8 cellular contexts compared by ENCODE assay signal in the genomic region with DNA sequence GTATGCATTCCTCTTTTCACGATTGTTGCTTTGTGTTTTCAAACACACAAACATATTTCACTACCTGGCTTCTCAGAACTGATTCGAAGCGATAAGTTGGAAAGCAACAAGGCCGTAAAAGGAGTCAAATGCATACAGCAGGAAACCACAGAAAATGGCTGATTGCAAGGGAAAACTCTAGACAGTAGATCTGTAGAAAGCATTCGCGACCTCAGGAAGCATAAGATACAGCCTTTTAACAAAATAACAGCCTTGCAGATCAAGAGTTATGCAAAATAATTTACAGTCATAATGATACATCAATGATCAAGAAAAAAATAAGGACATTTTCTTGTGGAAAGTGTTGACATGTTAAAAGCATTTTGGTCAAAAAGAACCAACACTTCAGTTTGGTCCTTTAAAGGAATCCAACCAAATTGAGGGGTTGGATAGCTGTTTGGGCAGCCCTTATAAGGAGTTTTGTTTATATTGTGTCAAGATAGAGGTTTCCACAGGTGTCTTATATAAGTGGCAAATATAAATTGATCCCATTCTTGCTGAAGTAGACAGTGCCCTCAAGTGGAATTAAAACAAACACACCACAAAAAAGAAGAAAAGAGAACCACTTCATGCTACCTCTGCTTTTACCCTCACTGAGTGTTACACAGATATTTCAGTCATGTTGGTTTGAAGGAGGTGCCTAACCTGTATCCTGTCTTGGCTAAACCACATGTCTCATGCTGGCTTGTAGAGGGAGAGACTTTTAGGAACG. TPM values are rescaled to one million over a fixed set of nuclear protein-coding genes. Genes with fewer than 3 reads are reported as not detected.
DNase-seq lines count a peak whose midpoint lies in the region; ATAC-seq, FAIRE-seq and TF ChIP-seq lines count a peak whose summit lies in the region.

No MANE protein-coding gene starts in this region.

- H3K27me3 Mint-ChIP-seq in activated CD4-positive, alpha-beta T cell treated with anti-CD3 and anti-CD28 coated beads, Interleukin-2, amount 10 ng/mL, durations not matched to agents 24 days and 14 days = no peaks in the 10 kb centered on the region
- no peaks in the 10 kb centered on the region for H3K27me3 Mint-ChIP-seq in H9 (ENCODE audit: low read depth)

- H3K56ac ChIP-seq in H9 (ENCODE audit: insufficient read length, low read depth, low read length) = no peak overlapping the region

- H3K27me3 ChIP-seq in H9 (ENCODE audit: insufficient read depth, low read length) (no peaks in the 10 kb centered on the region), bronchial epithelial cell (ENCODE audit: control insufficient read depth, insufficient read depth, low read length) (no peaks in the 10 kb centered on the region)

- no peak overlapping the region for H2AK5ac ChIP-seq in H9 (ENCODE audit: insufficient read length, low read length)

- H4K5ac ChIP-seq in H9 (ENCODE audit: insufficient read length, low read depth, low read length) = no peak overlapping the region

- H2BK20ac ChIP-seq in H9 (ENCODE audit: low read depth, low read length, poor library complexity, severe bottlenecking) = no peak overlapping the region

- H4K8ac ChIP-seq in H9 (replicated peaks; ENCODE audit: insufficient read length, low read depth, low read length) = no peak overlapping the region

- H3K79me2 ChIP-seq in H9 (ENCODE audit: insufficient read depth, low read length) = no peaks in the 10 kb centered on the region

- H2AFZ ChIP-seq in H9 (ENCODE audit: low read length) = no peak overlapping the region

- H3K4me1 Mint-ChIP-seq in activated CD4-positive, alpha-beta T cell treated with anti-CD3 and anti-CD28 coated beads, Interleukin-2, amount 10 ng/mL, durations not matched to agents 24 days and 14 days = peaks cover 50% of the 10 kb centered on the region
- peaks cover 24 to 34% of the 10 kb centered on the region in 2 experiments for H3K4me1 Mint-ChIP-seq in H9

- WGBS in H9 (ENCODE audit: extremely low coverage, insufficient read length, low lambda C conversion rate) = no CpG with 5 or more reads among the region's 7 CpGs

- H3K23me2 ChIP-seq in H9 (ENCODE audit: insufficient read length, low read depth, low read length, poor library complexity, severe bottlenecking) = no peaks in the 10 kb centered on the region

- H3K27ac ChIP-seq in H9 (ENCODE audit: insufficient read length, low read depth, low read length) = no peak overlapping the region

- intact Hi-C loops in activated CD4-positive, alpha-beta T cell treated with anti-CD3 and anti-CD28 coated beads, Interleukin-2, amount 10 ng/mL, durations not matched to agents 24 days and 14 days (cut with micrococcal nuclease) = loop anchor here (1.0 to 5.0 kb wide), 8 partner anchors 17 to 410 kb away; a partner anchor contains a TSS
- intact Hi-C loops in mucosa of descending colon (cut with DNase I, micrococcal nuclease) = no loop called here

- H2BK12ac ChIP-seq in H9 (ENCODE audit: insufficient read length, low read depth, low read length) = no peak overlapping the region

- H3K14ac ChIP-seq in H9 (ENCODE audit: insufficient read depth, low read length) = no peak overlapping the region

- no peaks in the 10 kb centered on the region for H3K79me1 ChIP-seq in H9 (ENCODE audit: insufficient read depth, low read depth, low read length, poor library complexity, severe bottlenecking)

- H3K9me3 ChIP-seq in H9 (ENCODE audit: control insufficient read depth, low read depth, low read length) (no peaks in the 10 kb centered on the region), mucosa of descending colon (no peaks in the 10 kb centered on the region)

- no peak overlapping the region for H3K4me2 ChIP-seq in H9 (ENCODE audit: insufficient read depth, insufficient read length, low read length)

- no peak overlapping the region for H4K91ac ChIP-seq in H9 (ENCODE audit: insufficient read length, low read depth, low read length)

- H3K27ac Mint-ChIP-seq in activated CD4-positive, alpha-beta T cell treated with anti-CD3 and anti-CD28 coated beads, Interleukin-2, amount 10 ng/mL, durations not matched to agents 24 days and 14 days = peak overlapping the region; percentile 90
- H3K27ac Mint-ChIP-seq in H9 = no peak overlapping the region; a peak in 1 of 7 replicates

- peak overlapping the region; percentile 80 for H3K4me3 Mint-ChIP-seq in activated CD4-positive, alpha-beta T cell treated with anti-CD3 and anti-CD28 coated beads, Interleukin-2, amount 10 ng/mL, durations not matched to agents 24 days and 14 days
- H3K4me3 Mint-ChIP-seq in H9 = no peak overlapping the region

- H3T11ph ChIP-seq in H9 (ENCODE audit: low read length) = no peak overlapping the region

- peaks cover 56% of the 10 kb centered on the region for H3K36me3 Mint-ChIP-seq in activated CD4-positive, alpha-beta T cell treated with anti-CD3 and anti-CD28 coated beads, Interleukin-2, amount 10 ng/mL, durations not matched to agents 24 days and 14 days (ENCODE audit: low read depth)
- no peaks in the 10 kb centered on the region; a peak in 1 of 7 replicates for H3K36me3 Mint-ChIP-seq in H9 (ENCODE audit: insufficient read depth in 1 of 3, low read depth in 3 of 3)

- no peak overlapping the region for H2BK15ac ChIP-seq in H9 (ENCODE audit: low read depth, low read length)

- H3K4me1 ChIP-seq in H9 (ENCODE audit: insufficient read depth, low read length) = 0 out of 2 replicates have a peak, but pooled peaks cover 3% of the 10 kb centered on the region
- peaks cover 7% of the 10 kb centered on the region for H3K4me1 ChIP-seq in mucosa of descending colon (ENCODE audit: low read depth)

- peak; percentile 74 for ATAC-seq in mucosa of descending colon
- no peak for ATAC-seq in HG03565 (IDR thresholded peaks at IDR 0.05; ENCODE audit: unreplicated experiment)
- ATAC-seq in HG03039 (IDR thresholded peaks at IDR 0.05; ENCODE audit: unreplicated experiment) = no peak

- no peak overlapping the region for H3K4ac ChIP-seq in H9 (ENCODE audit: low read depth, low read length)

- no peak overlapping the region for H3K18ac ChIP-seq in H9 (ENCODE audit: insufficient read length, low read depth, low read length)

- no peak overlapping the region for H3K4me3 ChIP-seq in bronchial epithelial cell (ENCODE audit: low read depth, low read length)
- no peak overlapping the region for H3K4me3 ChIP-seq in mucosa of descending colon

- TF ChIP-seq CTCF in H9 (conservative IDR thresholded peaks at IDR 0.05) (peak; percentile 50), bronchial epithelial cell (IDR thresholded peaks at IDR 0.05; ENCODE audit: insufficient read depth, low read length, severe bottlenecking) (peak; percentile 44), mucosa of descending colon (IDR thresholded peaks at IDR 0.05) (no peak)

- H3K9ac ChIP-seq in H9 (ENCODE audit: extremely low read depth, insufficient read length, low read length) = no peak overlapping the region

- no peak overlapping the region for H3K23ac ChIP-seq in H9 (ENCODE audit: insufficient read length, low read depth, low read length)

- no peaks in the 10 kb centered on the region for H3K9me3 Mint-ChIP-seq in activated CD4-positive, alpha-beta T cell treated with anti-CD3 and anti-CD28 coated beads, Interleukin-2, amount 10 ng/mL, durations not matched to agents 24 days and 14 days
- H3K9me3 Mint-ChIP-seq in H9 = no peaks in the 10 kb centered on the region

- H2BK5ac ChIP-seq in H9 (ENCODE audit: insufficient read length, low read length) = no peak overlapping the region

- DNase-seq in activated CD4-positive, alpha-beta T cell treated with anti-CD3 and anti-CD28 coated beads, Interleukin-2, amount 10 ng/mL, durations not matched to agents 24 days and 14 days = peak; percentile 86
- no peak for DNase-seq in activated CD4-positive, alpha-beta T cell treated with anti-CD3 and anti-CD28 coated beads for 1 hour
- DNase-seq in H9 (no peak), NCI-H510A (lab: John Stamatoyannopoulos, UW) (peak; percentile 31), bronchial epithelial cell (ENCODE audit: low read depth) (peak; percentile 45), mucosa of descending colon (no peak)

- H4K20me1 ChIP-seq in H9 (ENCODE audit: control insufficient read depth, insufficient read depth, insufficient read length) = no peaks in the 10 kb centered on the region

- H2BK120ac ChIP-seq in H9 (ENCODE audit: low read depth, low read length, poor library complexity, severe bottlenecking) = no peak overlapping the region

- FAIRE-seq in bronchial epithelial cell (lab: Jason Lieb, UNC) = no peak

- H3K36me3 ChIP-seq in bronchial epithelial cell (ENCODE audit: control insufficient read depth, insufficient read depth, low read length) (peaks cover 3% of the 10 kb centered on the region), mucosa of descending colon (ENCODE audit: low read depth) (no peaks in the 10 kb centered on the region)

RNA-seq across cellular contexts. Expression of a gene that starts 5.5 kb away (rescaled TPM):
- total RNA-seq in activated CD4-positive, alpha-beta T cell treated with anti-CD3 and anti-CD28 coated beads, Interleukin-2, amount 10 ng/mL, durations not matched to agents 24 days and 14 days = 178 TPM in 2 replicates
- 12.5 and 13.3 TPM in 2 replicates for total RNA-seq in H9 (2021)
- total RNA-seq in bronchial epithelial cell = 27.9 and 39.7 TPM in 2 replicates
- total RNA-seq in mucosa of descending colon = 10 to 100 TPM; 24.7 to 44.4 (median 35.5) TPM

RNA-seq across cellular contexts. Expression of a gene that starts 54.0 kb away (rescaled TPM):
- 8.3 and 9.3 TPM in 2 replicates for total RNA-seq in activated CD4-positive, alpha-beta T cell treated with anti-CD3 and anti-CD28 coated beads, Interleukin-2, amount 10 ng/mL, durations not matched to agents 24 days and 14 days
- total RNA-seq in H9 (2021) = 0.17 and 0.26 TPM in 2 replicates
- total RNA-seq in bronchial epithelial cell = 2.4 and 11.6 TPM in 2 replicates
- 1 to 10 TPM in 2 of 3 donors, under 1 TPM in 1; 0.87 to 2.4 (median 2.0) TPM for total RNA-seq in mucosa of descending colon

Comparison
In these comparisons a context has a peak if more than half of its experiments do, and no peak if none do; other contexts are left out.
1. DNase-seq: peak in activated CD4-positive, alpha-beta T cell treated with anti-CD3 and anti-CD28 coated beads, Interleukin-2, amount 10 ng/mL, durations not matched to agents 24 days and 14 days (single experiment), NCI-H510A (single experiment) and bronchial epithelial cell (single experiment); none in activated CD4-positive, alpha-beta T cell treated with anti-CD3 and anti-CD28 coated beads for 1 hour (single experiment), H9 (single experiment) and mucosa of descending colon (0 of 3).